ENCODE assay signal across 1 cellular context in genomic region chr19:13119654-13120053, GRCh38.
TF ChIP-seq lines count a peak whose summit lies in the region.

No MANE protein-coding gene starts in this region.

TF ChIP-seq in endothelial cell of umbilical vein, 7 proteins besides CTCF, POLR2A, EP300 and RAD21:
- TF ChIP-seq MAX (IDR thresholded peaks at IDR 0.05; ENCODE audit: insufficient read depth, insufficient read length) (no peak), POLR2AphosphoS5 (IDR thresholded peaks at IDR 0.05; ENCODE audit: insufficient read depth, low read depth, low read length) (no peak), JUN (IDR thresholded peaks at IDR 0.05; ENCODE audit: borderline replicate concordance, insufficient read depth, insufficient read length, low read depth) (no peak), MYC (IDR thresholded peaks at IDR 0.05; ENCODE audit: low read depth, low read length) (no peak), FOS (IDR thresholded peaks at IDR 0.05; ENCODE audit: borderline replicate concordance, insufficient read depth, low read length) (no peak), EZH2 (IDR thresholded peaks at IDR 0.05; ENCODE audit: borderline replicate concordance, low read depth, low read length, severe bottlenecking) (no peak), GATA2 (IDR thresholded peaks at IDR 0.05; ENCODE audit: insufficient read depth, insufficient read length, low read depth, low read length) (no peak)
TF ChIP-seq in endothelial cell of umbilical vein: peak in this region for 0.
